Comparison of ENCODE assay signal across 20 cellular contexts in the genomic region with DNA sequence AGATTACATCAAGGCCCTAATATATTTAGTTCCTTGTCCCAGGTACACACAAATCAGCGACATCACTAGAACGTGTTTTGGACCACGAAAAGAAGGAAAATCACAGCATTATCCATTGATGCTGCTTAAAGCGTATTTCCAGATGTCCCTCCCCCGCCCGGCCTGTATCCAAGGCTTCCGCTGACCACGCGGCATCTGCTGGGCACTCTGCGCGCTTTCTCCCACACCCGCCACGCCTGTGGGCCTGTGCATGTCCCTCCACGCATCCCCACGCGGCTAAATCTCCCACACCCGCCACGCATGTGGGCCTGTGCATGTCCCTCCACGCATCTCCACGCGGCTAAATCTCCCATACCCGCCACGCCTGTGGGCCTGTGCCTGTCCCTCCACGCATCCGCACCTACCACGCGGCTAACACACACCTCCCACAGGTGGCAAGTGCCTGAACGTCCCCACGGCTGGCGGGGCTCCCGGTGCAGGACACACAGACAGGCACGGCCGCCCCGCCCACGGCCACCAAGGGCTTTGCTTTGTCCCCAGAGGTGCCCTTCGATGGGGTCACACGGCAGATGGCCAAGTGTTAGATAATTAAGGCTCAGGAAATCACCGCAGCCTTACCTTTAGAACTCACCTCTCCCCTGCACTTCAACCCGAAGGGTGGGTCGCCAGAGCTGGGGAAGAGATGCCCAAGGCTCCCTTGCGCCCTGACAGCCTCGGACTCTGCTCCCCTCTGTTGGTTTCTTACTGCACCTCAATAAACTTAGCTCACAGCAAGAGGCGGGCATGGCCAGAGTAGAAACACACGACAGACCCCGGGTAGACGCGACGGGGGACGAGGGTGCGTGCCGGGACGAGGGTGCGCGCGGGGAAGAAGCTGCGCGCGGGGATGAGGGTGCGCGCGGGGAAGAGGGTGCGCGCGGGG. TPM values are rescaled to one million over a fixed set of nuclear protein-coding genes. Genes with fewer than 3 reads are reported as not detected.
DNase-seq lines count a peak whose midpoint lies in the region; ATAC-seq and TF ChIP-seq lines count a peak whose summit lies in the region.
"Had no signal": no experiment of that assay in that cellular context is flagged by ENCODE, and none has a peak within 500 bp of the region (broad histone marks: within the 10 kb centered on the region; RNA-seq: fewer than 3 reads in every experiment).

No MANE protein-coding gene starts in this region.

- DNase-seq in Right ventricle myocardium inferior (ENCODE audit: missing footprints) = peak; percentile 37
- DNase-seq in right atrium auricular region (ENCODE audit: low spot score) = no peak
- peak; percentile 40 for DNase-seq in ecto neural progenitor cell (ENCODE audit: low spot score)
- peak in 2 of 3 donors; percentile 31 to 53 for DNase-seq in mucosa of descending colon
- peak; percentile 61 for DNase-seq in superior temporal gyrus (ENCODE audit: extremely low spot score)
- no peak for DNase-seq in NCI-H345 treated with DMSO at 0.1 percent for 48 hours (lab: John Stamatoyannopoulos, UW; ENCODE audit: unreplicated experiment)
- DNase-seq in SKM-1 treated with dmso at 0.1 percent for 144 hours (lab: John Stamatoyannopoulos, UW; ENCODE audit: unreplicated experiment) = no peak
- DNase-seq in LoVo (ENCODE audit: low spot score) = no peak
- DNase-seq: 8988T, DND-41, NCI-H1105, NCI-H1694 treated with DMSO at 0.1 percent for 48 hours, NCI-H2107, NCI-H2227 treated with DMSO at 0.1 percent for 48 hours, NCI-H524 treated with DMSO at 0.1 percent for 48 hours, Peyer's patch, SHP77 had no signal

- no peak for TF ChIP-seq CTCF in right atrium auricular region (IDR thresholded peaks at IDR 0.05)
- no peak for TF ChIP-seq CTCF in mucosa of descending colon (IDR thresholded peaks at IDR 0.05)

- intact Hi-C loops in Right ventricle myocardium inferior (cut with DNase I) (no loop called here), mucosa of descending colon (cut with DNase I, micrococcal nuclease) (no loop called here)

- ATAC-seq in Right ventricle myocardium inferior = no peak
- no peak for ATAC-seq in mucosa of descending colon
- ATAC-seq: HepG2 had no signal

- H3K27ac ChIP-seq in right atrium auricular region = no peak overlapping the region
- H3K27ac ChIP-seq: BLaER1 treated with 17β-estradiol and CSF1 and Interleukin-3, amounts not matched to agents 10 nM and 100 nM; KMS-11; Peyer's patch had no signal

- H3K9me3 ChIP-seq in right atrium auricular region = peaks cover 0 to 8% of the 10 kb centered on the region in 2 donors
- H3K9me3 ChIP-seq in mucosa of descending colon = peaks cover 6% of the 10 kb centered on the region

- no peak overlapping the region for H3K4me3 ChIP-seq in right atrium auricular region
- no peak overlapping the region for H3K4me3 ChIP-seq in mucosa of descending colon
- H3K4me3 ChIP-seq: BLaER1 treated with 17β-estradiol and CSF1 and Interleukin-3, amounts not matched to agents 10 nM and 100 nM; Peyer's patch had no signal

- no peaks in the 10 kb centered on the region for H3K36me3 ChIP-seq in right atrium auricular region
- no peaks in the 10 kb centered on the region for H3K36me3 ChIP-seq in mucosa of descending colon (ENCODE audit: low read depth)
- H3K36me3 ChIP-seq: Peyer's patch had no signal

- H3K4me1 ChIP-seq in right atrium auricular region = peaks cover 0 to 23% of the 10 kb centered on the region in 2 donors
- peaks cover 7% of the 10 kb centered on the region for H3K4me1 ChIP-seq in mucosa of descending colon (ENCODE audit: low read depth)

- no peaks in the 10 kb centered on the region for H3K27me3 ChIP-seq in right atrium auricular region
- H3K27me3 ChIP-seq: Peyer's patch had no signal

RNA-seq across cellular contexts. Expression of gene DIP2C, which starts 49.5 kb away (rescaled TPM):
- total RNA-seq in Right ventricle myocardium inferior (28.3 TPM), right atrium auricular region (10 to 100 TPM; 21.1 to 23.8 TPM), mucosa of descending colon (10 to 100 TPM in 1 of 3 donors, 1 to 10 TPM in 2; 8.0 to 72.0 (median 8.5) TPM)

Comparison
In these comparisons a context has a peak if more than half of its experiments do, and no peak if none do; other contexts are left out.
1. DNase-seq: peak in Right ventricle myocardium inferior (single experiment), ecto neural progenitor cell (single experiment), mucosa of descending colon (2 of 3) and superior temporal gyrus (single experiment); none in right atrium auricular region (single experiment), NCI-H345 treated with DMSO at 0.1 percent for 48 hours (single experiment), SKM-1 treated with dmso at 0.1 percent for 144 hours (single experiment) and LoVo (single experiment).